16 cellular contexts compared by ENCODE assay signal in genomic region chr19:7787141-7787540, GRCh38. TPM values are rescaled to one million over a fixed set of nuclear protein-coding genes. Genes with fewer than 3 reads are reported as not detected.
DNase-seq lines count a peak whose midpoint lies in the region; ATAC-seq, FAIRE-seq and TF ChIP-seq lines count a peak whose summit lies in the region.
"Had no signal": no experiment of that assay in that cellular context is flagged by ENCODE, and none has a peak within 500 bp of the region (broad histone marks: within the 10 kb centered on the region; RNA-seq: fewer than 3 reads in every experiment).

No MANE protein-coding gene starts in this region.

- H3K4me2 ChIP-seq in H9 (ENCODE audit: insufficient read depth, insufficient read length, low read length): peak overlapping the region; percentile 72
- H3K4me2 ChIP-seq: BLaER1 had no signal

- peaks cover 13 to 21% of the 10 kb centered on the region in 2 experiments for H3K4me1 Mint-ChIP-seq in H9

- DNase-seq in H9 (peak; percentile 76), bronchial epithelial cell (ENCODE audit: low read depth) (no peak), psoas muscle (peak in 1 of 2 donors; percentile 27), pons (ENCODE audit: low spot score) (no peak), 8988T (no peak)
- DNase-seq: activated CD4-positive, alpha-beta T cell treated with anti-CD3 and anti-CD28 coated beads for 1 hour; NCI-H1694 treated with DMSO at 0.1 percent for 48 hours; NCI-H69; RPMI8226; stimulated activated naive CD4-positive, alpha-beta T cell treated with Interleukin-2 at 50 U/mL for 16 hours; T-helper 2 cell had no signal

- H3K27me3 ChIP-seq in H9 (ENCODE audit: insufficient read depth, low read length) (peaks cover 14% of the 10 kb centered on the region; the same call in 1 of the 2 replicates), bronchial epithelial cell (ENCODE audit: control insufficient read depth, insufficient read depth, low read length) (peaks cover 6% of the 10 kb centered on the region), iPS-15b (ENCODE audit: control insufficient read depth, insufficient read depth, low read length) (peaks cover 39% of the 10 kb centered on the region), psoas muscle (ENCODE audit: insufficient read depth in 3 of 3, low read length in 2 of 3) (peaks cover 0 to 42% (median 4%) of the 10 kb centered on the region in 3 donors)

- no peak overlapping the region for H3K56ac ChIP-seq in H9 (ENCODE audit: insufficient read length, low read depth, low read length)

- no peak overlapping the region for H2BK15ac ChIP-seq in H9 (ENCODE audit: low read depth, low read length)

- no peak overlapping the region for H2BK5ac ChIP-seq in H9 (ENCODE audit: insufficient read length, low read length)

- no peak overlapping the region for H2BK12ac ChIP-seq in H9 (ENCODE audit: insufficient read length, low read depth, low read length)

- peaks cover 93% of the 10 kb centered on the region for H3K27me3 Mint-ChIP-seq in H9 (ENCODE audit: low read depth)

- intact Hi-C loops in psoas muscle (cut with DNase I): no loop called here

- no peak overlapping the region for H3K27ac Mint-ChIP-seq in H9

- H4K20me1 ChIP-seq in H9 (ENCODE audit: control insufficient read depth, insufficient read depth, insufficient read length): no peaks in the 10 kb centered on the region

- H3K4me3 Mint-ChIP-seq in H9: peak overlapping the region; percentile 41 to 80

- H3K14ac ChIP-seq in H9 (ENCODE audit: insufficient read depth, low read length): no peak overlapping the region

- no peak overlapping the region for H4K91ac ChIP-seq in H9 (ENCODE audit: insufficient read length, low read depth, low read length)

- H3K23me2 ChIP-seq in H9 (ENCODE audit: insufficient read length, low read depth, low read length, poor library complexity, severe bottlenecking): peaks cover 19% of the 10 kb centered on the region

- no peak overlapping the region for H3K4ac ChIP-seq in H9 (ENCODE audit: low read depth, low read length)

- no peak overlapping the region for H4K8ac ChIP-seq in H9 (replicated peaks; ENCODE audit: insufficient read length, low read depth, low read length)

- no peaks in the 10 kb centered on the region for H3K79me1 ChIP-seq in H9 (ENCODE audit: insufficient read depth, low read depth, low read length, poor library complexity, severe bottlenecking)

- H2BK120ac ChIP-seq in H9 (ENCODE audit: low read depth, low read length, poor library complexity, severe bottlenecking): no peak overlapping the region

- H3K9me3 Mint-ChIP-seq in H9: peaks cover 2 to 6% of the 10 kb centered on the region in 2 experiments; a peak in 2 of 5 replicates

- H3K27ac ChIP-seq in H9 (ENCODE audit: insufficient read length, low read depth, low read length) (no peak overlapping the region), psoas muscle (no peak overlapping the region)
- H3K27ac ChIP-seq: BLaER1 had no signal

- FAIRE-seq in bronchial epithelial cell (lab: Jason Lieb, UNC): peak; percentile 75
- FAIRE-seq: G401.6 had no signal

- H3K36me3 ChIP-seq in bronchial epithelial cell (ENCODE audit: control insufficient read depth, insufficient read depth, low read length): no peaks in the 10 kb centered on the region
- H3K36me3 ChIP-seq in iPS-15b (ENCODE audit: control insufficient read depth, insufficient read depth, low read length): no peaks in the 10 kb centered on the region
- H3K36me3 ChIP-seq in psoas muscle (ENCODE audit: insufficient read depth in 1 of 2, low read depth in 1 of 2): no peaks in the 10 kb centered on the region
- H3K36me3 ChIP-seq: BLaER1 had no signal

- H3K9ac ChIP-seq in H9 (ENCODE audit: extremely low read depth, insufficient read length, low read length) (no peak overlapping the region), iPS-15b (ENCODE audit: low read depth, low read length) (no peak overlapping the region)
- H3K9ac ChIP-seq: BLaER1 had no signal

- no peak overlapping the region for H2AFZ ChIP-seq in H9 (ENCODE audit: low read length)

- H2BK20ac ChIP-seq in H9 (ENCODE audit: low read depth, low read length, poor library complexity, severe bottlenecking): no peak overlapping the region

- no peak overlapping the region for H2AK5ac ChIP-seq in H9 (ENCODE audit: insufficient read length, low read length)

- ATAC-seq in psoas muscle (no peak), HG03457 (IDR thresholded peaks at IDR 0.05; ENCODE audit: unreplicated experiment) (no peak)

- H3K36me3 Mint-ChIP-seq in H9 (ENCODE audit: insufficient read depth in 1 of 3, low read depth in 3 of 3): no peaks in the 10 kb centered on the region; a peak in 1 of 7 replicates

- H3K79me2 ChIP-seq in H9 (ENCODE audit: insufficient read depth, low read length): no peaks in the 10 kb centered on the region

- WGBS in H9 (ENCODE audit: extremely low coverage, insufficient read length, low lambda C conversion rate): no CpG with 5 or more reads among the region's 10 CpGs
- WGBS in psoas muscle, 3 donors: 8 to 14% (median 10%) methylated on average over 10 of the region's 10 CpGs

- H3K4me1 ChIP-seq in H9 (ENCODE audit: insufficient read depth, low read length) (no peaks in the 10 kb centered on the region; the same call in 1 of the 2 replicates), iPS-15b (ENCODE audit: control insufficient read depth, insufficient read depth, low read length) (no peaks in the 10 kb centered on the region), psoas muscle (no peaks in the 10 kb centered on the region)

- H3T11ph ChIP-seq in H9 (ENCODE audit: low read length): no peak overlapping the region

- no peak overlapping the region for H3K23ac ChIP-seq in H9 (ENCODE audit: insufficient read length, low read depth, low read length)

- H4K5ac ChIP-seq in H9 (ENCODE audit: insufficient read length, low read depth, low read length): no peak overlapping the region

- H3K4me3 ChIP-seq in bronchial epithelial cell (ENCODE audit: low read depth, low read length) (no peak overlapping the region), iPS-15b (ENCODE audit: low read depth, low read length) (peak overlapping the region; percentile 60), psoas muscle (peak overlapping the region; percentile 36)
- H3K4me3 ChIP-seq: BLaER1 had no signal

- H3K18ac ChIP-seq in H9 (ENCODE audit: insufficient read length, low read depth, low read length): no peak overlapping the region

- TF ChIP-seq CTCF in H9 (conservative IDR thresholded peaks at IDR 0.05): no peak
- no peak for TF ChIP-seq CTCF in bronchial epithelial cell (IDR thresholded peaks at IDR 0.05; ENCODE audit: insufficient read depth, low read length, severe bottlenecking)
- no peak for TF ChIP-seq CTCF in psoas muscle (IDR thresholded peaks at IDR 0.05)

- H3K9me3 ChIP-seq in H9 (ENCODE audit: control insufficient read depth, low read depth, low read length) (no peaks in the 10 kb centered on the region), iPS-15b (ENCODE audit: control insufficient read depth, insufficient read depth, low read length) (no peaks in the 10 kb centered on the region), psoas muscle (no peaks in the 10 kb centered on the region)

RNA-seq across cellular contexts. Expression of gene CLEC4M, which starts 24.1 kb away (rescaled TPM):
- not detected in 2 replicates for total RNA-seq in H9 (2021)
- not detected in 2 replicates for total RNA-seq in bronchial epithelial cell
- total RNA-seq in psoas muscle: not detected
- polyA plus RNA-seq in psoas muscle: not detected
- total RNA-seq: epithelial cell of proximal tubule had no signal

RNA-seq across cellular contexts. Expression of gene CD209, which starts 39.8 kb away (rescaled TPM):
- total RNA-seq in H9 (2021): not detected in 2 replicates
- not detected in 2 replicates for total RNA-seq in bronchial epithelial cell
- total RNA-seq in psoas muscle: 10 to 100 TPM in 1 of 4 donors, 1 to 10 TPM in 3; 2.7 to 13.8 (median 3.0) TPM
- polyA plus RNA-seq in psoas muscle: under 1 TPM; 0.11 to 0.42 (median 0.30) TPM

RNA-seq across cellular contexts. Expression of gene EVI5L, which starts 42.9 kb away (rescaled TPM):
- total RNA-seq in H9 (2021): 7.1 and 7.8 TPM in 2 replicates
- 9.2 and 19.5 TPM in 2 replicates for total RNA-seq in bronchial epithelial cell
- 10 to 100 TPM; 13.9 to 25.9 (median 22.2) TPM for total RNA-seq in psoas muscle
- 10 to 100 TPM in 2 of 3 donors, 1 to 10 TPM in 1; 5.8 to 10.7 (median 10.0) TPM for polyA plus RNA-seq in psoas muscle

RNA-seq across cellular contexts. Expression of gene CLEC4G, which starts 55.2 kb away (rescaled TPM):
- total RNA-seq in H9 (2021) (0.26 TPM in 1 of 2 replicates, not detected in the other), bronchial epithelial cell (not detected in 2 replicates), psoas muscle (under 1 TPM in 3 of 4 donors, not detected in 1; 0.38 to 0.69 (median 0.50) TPM)
- polyA plus RNA-seq in psoas muscle: under 1 TPM in 2 of 3 donors, not detected in 1; 0.08 to 0.14 TPM
- total RNA-seq: epithelial cell of proximal tubule had no signal
